Comparison of ENCODE assay signal across 28 cellular contexts in genomic region chr3:182869059-182869458, GRCh38.
"Had no signal": no experiment of that assay in that cellular context is flagged by ENCODE, and none has a peak within 500 bp of the region (broad histone marks: within the 10 kb centered on the region; RNA-seq: fewer than 3 reads in every experiment).

No MANE protein-coding gene starts in this region.

- H3K27ac ChIP-seq: neural progenitor cell, ovary, parathyroid adenoma, psoas muscle, skin epidermis, stomach, testis, tibial artery, transverse colon, upper lobe of right lung, uterus had no signal

- H3K36me3 ChIP-seq: ovary, uterus had no signal

- H3K79me2 ChIP-seq: parathyroid adenoma had no signal

- H3K4me1 Mint-ChIP-seq: naive B cell; nephron; neural progenitor cell; stimulated activated effector memory CD8-positive, alpha-beta T cell treated with anti-CD3 and anti-CD28 coated beads, Interleukin-12 subunit alpha, Interleukin-12 subunit beta, amount 100 ng/mL, for 72 hours had no signal

- H3K4me1 ChIP-seq: neural progenitor cell, parathyroid adenoma, psoas muscle, stomach, testis, tibial artery, transverse colon, upper lobe of right lung, uterus had no signal

- ATAC-seq: natural killer cell; psoas muscle; right cardiac atrium; sciatic nerve; stimulated activated effector memory CD8-positive, alpha-beta T cell treated with anti-CD3 and anti-CD28 coated beads, Interleukin-12 subunit alpha, Interleukin-12 subunit beta, amount 100 ng/mL, for 72 hours; stimulated activated naive B cell treated with anti-CD40 and anti-IgM and Interleukin-4, amounts not matched to agents 10 μg/mL and 1 μg/mL and 100 μg/mL, for 72 hours; upper lobe of right lung had no signal

- H3K27ac Mint-ChIP-seq: naive B cell; nephron; neural progenitor cell; progenitor cell of endocrine pancreas; stimulated activated effector memory CD8-positive, alpha-beta T cell treated with anti-CD3 and anti-CD28 coated beads, Interleukin-12 subunit alpha, Interleukin-12 subunit beta, amount 100 ng/mL, for 72 hours; stimulated activated naive B cell treated with anti-CD40 and anti-IgM and Interleukin-4, amounts not matched to agents 10 μg/mL and 1 μg/mL and 100 μg/mL, for 72 hours; stimulated activated naive CD8-positive, alpha-beta T cell treated with anti-CD3 and anti-CD28 coated beads, Interleukin-15, Interleukin-2, amounts not matched to agents 100 ng/mL and 50 ng/mL, for 24 hours; type B pancreatic cell had no signal

- H2AFZ ChIP-seq: neural progenitor cell, parathyroid adenoma had no signal

- H3K27me3 ChIP-seq: neural progenitor cell, ovary, stomach, testis, tibial artery, transverse colon, upper lobe of right lung, uterus had no signal

- H3K4me3 ChIP-seq: neural progenitor cell, ovary, psoas muscle, skin epidermis, stomach, testis, tibial artery, transverse colon, upper lobe of right lung, uterus had no signal

- H3K27me3 Mint-ChIP-seq: naive B cell; progenitor cell of endocrine pancreas; stimulated activated naive B cell treated with anti-CD40 and anti-IgM and Interleukin-4, amounts not matched to agents 10 μg/mL and 1 μg/mL and 100 μg/mL, for 72 hours; stimulated activated naive CD8-positive, alpha-beta T cell treated with anti-CD3 and anti-CD28 coated beads, Interleukin-15, Interleukin-2, amounts not matched to agents 100 ng/mL and 50 ng/mL, for 24 hours; type B pancreatic cell had no signal

- H3K9ac ChIP-seq: neural progenitor cell, parathyroid adenoma had no signal

- DNase-seq: naive B cell; natural killer cell; occipital lobe; ovary; posterior cingulate gyrus; psoas muscle; right cardiac atrium; stimulated activated CD4-positive, alpha-beta T cell treated with anti-CD3 and anti-CD28 coated beads, Interleukin-15, amount 100 ng/mL, for 24 hours; stimulated activated CD4-positive, alpha-beta T cell treated with anti-CD3 and anti-CD28 coated beads, Interleukin-2, amount 100 ng/mL, for 24 hours; stimulated activated CD4-positive, alpha-beta T cell treated with anti-CD3 and anti-CD28 coated beads, Interleukin-2, amount 100 ng/mL, for 48 hours; stimulated activated CD4-positive, alpha-beta T cell treated with anti-CD3 and anti-CD28 coated beads, Interleukin-4, amount 100 ng/mL, for 24 hours; stimulated activated naive B cell treated with anti-CD40 and anti-IgM and Interleukin-4, amounts not matched to agents 10 μg/mL and 1 μg/mL and 100 μg/mL, for 72 hours; stimulated activated naive CD4-positive, alpha-beta T cell treated with Interleukin-2 at 50 U/mL for 16 hours; stomach; testis; tibial artery; transverse colon; upper lobe of right lung; uterus had no signal

- H3K4me3 Mint-ChIP-seq: naive B cell; natural killer cell; nephron; neural progenitor cell; stimulated activated effector memory CD8-positive, alpha-beta T cell treated with anti-CD3 and anti-CD28 coated beads, Interleukin-12 subunit alpha, Interleukin-12 subunit beta, amount 100 ng/mL, for 72 hours; stimulated activated naive B cell treated with anti-CD40 and anti-IgM and Interleukin-4, amounts not matched to agents 10 μg/mL and 1 μg/mL and 100 μg/mL, for 72 hours; stimulated activated naive CD8-positive, alpha-beta T cell treated with anti-CD3 and anti-CD28 coated beads, Interleukin-15, Interleukin-2, amounts not matched to agents 100 ng/mL and 50 ng/mL, for 24 hours; type B pancreatic cell had no signal

- H3K9me3 ChIP-seq: ovary, psoas muscle, stomach, testis, tibial artery, transverse colon, upper lobe of right lung, uterus had no signal

- H3K4me2 ChIP-seq: neural progenitor cell had no signal

- H3K9me3 Mint-ChIP-seq: naive B cell; natural killer cell; nephron; neural progenitor cell; stimulated activated effector memory CD8-positive, alpha-beta T cell treated with anti-CD3 and anti-CD28 coated beads, Interleukin-12 subunit alpha, Interleukin-12 subunit beta, amount 100 ng/mL, for 72 hours; stimulated activated naive B cell treated with anti-CD40 and anti-IgM and Interleukin-4, amounts not matched to agents 10 μg/mL and 1 μg/mL and 100 μg/mL, for 72 hours; stimulated activated naive CD8-positive, alpha-beta T cell treated with anti-CD3 and anti-CD28 coated beads, Interleukin-15, Interleukin-2, amounts not matched to agents 100 ng/mL and 50 ng/mL, for 24 hours; type B pancreatic cell had no signal
